In genomic region chr10:47024046-47024322, GRCh38 we compare ENCODE assay signal across 1 cellular context.
A peak's percentile ranks its signal among the peaks of the same experiment; 100 is the strongest.
TF ChIP-seq lines count a peak whose summit lies in the region.

No MANE protein-coding gene starts in this region.

TF ChIP-seq in HEK293, 187 proteins besides CTCF, POLR2A, EP300 and RAD21 (continued from another document):
- TF ChIP-seq ZNF169 (tag by site-specific recombination; IDR thresholded peaks at IDR 0.05) (no peak), GLIS1 (tag by site-specific recombination; IDR thresholded peaks at IDR 0.05) (no peak), ZNF391 (tag by site-specific recombination; IDR thresholded peaks at IDR 0.05; ENCODE audit: borderline replicate concordance, low read depth) (no peak), ZNF26 (tag by site-specific recombination; IDR thresholded peaks at IDR 0.05) (no peak), SP3 (tag by site-specific recombination; IDR thresholded peaks at IDR 0.05) (no peak), ZNF2 (tag by site-specific recombination; IDR thresholded peaks at IDR 0.05) (no peak), INSM2 (tag by site-specific recombination; IDR thresholded peaks at IDR 0.05) (no peak), BCL11B (tag by site-specific recombination; IDR thresholded peaks at IDR 0.05; ENCODE audit: low read depth) (no peak), ZNF18 (tag by site-specific recombination; IDR thresholded peaks at IDR 0.05) (peak; percentile 69; the same call in 1 of the 2 replicates), ZEB2 (tag by site-specific recombination; IDR thresholded peaks at IDR 0.05) (no peak), ZNF837 (tag by site-specific recombination; IDR thresholded peaks at IDR 0.05) (no peak), ZNF626 (tag by site-specific recombination; IDR thresholded peaks at IDR 0.05) (no peak), ZNF274 (IDR thresholded peaks at IDR 0.05; ENCODE audit: low read length) (no peak), ZNF274 (tag by site-specific recombination; IDR thresholded peaks at IDR 0.05; ENCODE audit: borderline replicate concordance) (0 out of 2 replicates have a peak, but pooled peaks have one; percentile 66), ZNF791 (tag by site-specific recombination; IDR thresholded peaks at IDR 0.05) (no peak), ZFP37 (tag by site-specific recombination; IDR thresholded peaks at IDR 0.05) (no peak), ZNF473 (tag by site-specific recombination; IDR thresholded peaks at IDR 0.05) (no peak), ZNF302 (tag by site-specific recombination; IDR thresholded peaks at IDR 0.05; ENCODE audit: low read depth) (no peak), AEBP2 (tag by site-specific recombination; IDR thresholded peaks at IDR 0.05; ENCODE audit: borderline replicate concordance) (no peak)
TF ChIP-seq in HEK293: peak in this region for 5.
